8 cellular contexts compared by ENCODE assay signal in genomic region chr13:40026174-40026585, GRCh38.
A peak's percentile ranks its signal among the peaks of the same experiment; 100 is the strongest.
DNase-seq lines count a peak whose midpoint lies in the region; ATAC-seq and TF ChIP-seq lines count a peak whose summit lies in the region.

No MANE protein-coding gene starts in this region.

- BruUV-seq in PC-3 (replicated peaks; lab: Mats Ljungman, UMichigan): no TSS peak

- POLR2A ChIA-PET in PC-3 (lab: Charles Lee; ENCODE audit: unreplicated experiment): no interaction called here

- H3K4me1 ChIP-seq in PC-3 (ENCODE audit: insufficient read depth, low read length): peaks cover 9% of the 10 kb centered on the region

- H3K4me3 ChIP-seq in PC-3 (ENCODE audit: low read length) (no peak overlapping the region), H7 (ENCODE audit: insufficient read depth, low read depth, low read length) (no peak overlapping the region)

- CTCF ChIA-PET in PC-3 (lab: Charles Lee): no interaction called here

- no peaks in the 10 kb centered on the region for H3K9me3 ChIP-seq in PC-3 (ENCODE audit: low read length)

- no peak overlapping the region for H3K4me3 Mint-ChIP-seq in progenitor cell of endocrine pancreas (ENCODE audit: low read depth)

- TF ChIP-seq CTCF in PC-3 (conservative IDR thresholded peaks at IDR 0.05; ENCODE audit: low read depth, low read length): no peak
- no peak for TF ChIP-seq CTCF in progenitor cell of endocrine pancreas (IDR thresholded peaks at IDR 0.05; ENCODE audit: unreplicated experiment)

- H3K9ac ChIP-seq in PC-3 (ENCODE audit: low read length): no peak overlapping the region

- peaks cover 7% of the 10 kb centered on the region for H3K9me3 Mint-ChIP-seq in progenitor cell of endocrine pancreas (ENCODE audit: low read depth)

- no peaks in the 10 kb centered on the region for H3K36me3 Mint-ChIP-seq in progenitor cell of endocrine pancreas (ENCODE audit: insufficient read depth)

- no peaks in the 10 kb centered on the region for H3K4me1 Mint-ChIP-seq in progenitor cell of endocrine pancreas (ENCODE audit: low read depth)

- no peak overlapping the region for H3K4me2 ChIP-seq in PC-3 (ENCODE audit: low read length)

- no peak overlapping the region for H2AFZ ChIP-seq in PC-3 (ENCODE audit: low read length)

- H3K79me2 ChIP-seq in PC-3 (ENCODE audit: low read length): no peaks in the 10 kb centered on the region

- H3K9me2 ChIP-seq in PC-3 (replicated peaks; ENCODE audit: low read length): no peaks in the 10 kb centered on the region

- peak; percentile 41 for DNase-seq in GM19240 (ENCODE audit: insufficient read length, low spot score)
- peak; percentile 43 for DNase-seq in activated CD8-positive, alpha-beta memory T cell treated with anti-CD3 and anti-CD28 coated beads, Interleukin-2, amount 50 U/mL, for 4 hours
- peak; percentile 32 to 61 for DNase-seq in stimulated activated CD4-positive, alpha-beta T cell treated with anti-CD3 and anti-CD28 coated beads, Interleukin-4, amount 100 ng/mL, for 48 hours (ENCODE audit: low read depth in 2 of 2)
- no peak for DNase-seq in PC-3
- DNase-seq in Ammon's horn (ENCODE audit: low spot score): no peak
- no peak for DNase-seq in progenitor cell of endocrine pancreas (ENCODE audit: low spot score, unreplicated experiment)
- no peak for DNase-seq in H7

- intact Hi-C loops in PC-3 (cut with micrococcal nuclease): no loop called here

- no peaks in the 10 kb centered on the region for H3K27me3 ChIP-seq in PC-3 (ENCODE audit: low read length)
- H3K27me3 ChIP-seq in H7 (ENCODE audit: control insufficient read depth, insufficient read depth, low read length): no peaks in the 10 kb centered on the region

- ATAC-seq in HG03139 (IDR thresholded peaks at IDR 0.05; ENCODE audit: unreplicated experiment) (peak; percentile 96), PC-3 (no peak)

- H4K20me1 ChIP-seq in PC-3 (ENCODE audit: low read length): no peaks in the 10 kb centered on the region

- no peaks in the 10 kb centered on the region for H3F3A ChIP-seq in PC-3 (ENCODE audit: low read length, unreplicated experiment)

- H3K27ac Mint-ChIP-seq in progenitor cell of endocrine pancreas: no peak overlapping the region

- no peaks in the 10 kb centered on the region for H3K27me3 Mint-ChIP-seq in progenitor cell of endocrine pancreas

- no peak overlapping the region for H3K27ac ChIP-seq in PC-3 (ENCODE audit: low read length)

- H3K36me3 ChIP-seq in PC-3 (ENCODE audit: low read depth, low read length) (no peaks in the 10 kb centered on the region), H7 (replicated peaks; ENCODE audit: control insufficient read depth, insufficient read depth, low read length) (no peaks in the 10 kb centered on the region)

Comparison
In these comparisons a context has a peak if more than half of its experiments do, and no peak if none do; other contexts are left out.
1. DNase-seq: peak in GM19240 (single experiment), activated CD8-positive, alpha-beta memory T cell treated with anti-CD3 and anti-CD28 coated beads, Interleukin-2, amount 50 U/mL, for 4 hours (single experiment) and stimulated activated CD4-positive, alpha-beta T cell treated with anti-CD3 and anti-CD28 coated beads, Interleukin-4, amount 100 ng/mL, for 48 hours (2 of 2); none in PC-3 (single experiment), Ammon's horn (single experiment), progenitor cell of endocrine pancreas (single experiment) and H7 (single experiment).